In genomic region chr14:94115068-94115591, GRCh38 we compare ENCODE assay signal across 9 cellular contexts. TPM values are rescaled to one million over a fixed set of nuclear protein-coding genes. Genes with fewer than 3 reads are reported as not detected.
DNase-seq lines count a peak whose midpoint lies in the region; ATAC-seq and TF ChIP-seq lines count a peak whose summit lies in the region.
"Had no signal": no experiment of that assay in that cellular context is flagged by ENCODE, and none has a peak within 500 bp of the region (broad histone marks: within the 10 kb centered on the region; RNA-seq: fewer than 3 reads in every experiment).

No MANE protein-coding gene starts in this region.

- 88 to 90% methylated on average over 3 to 4 of the region's 4 CpGs for WGBS in endodermal cell (ENCODE audit: insufficient coverage in 1 of 2, insufficient read length in 1 of 2), 2 experiments

- H3K9ac ChIP-seq in endodermal cell (ENCODE audit: extremely low read depth, low read length, poor library complexity, severe bottlenecking), result no peak overlapping the region

- H3K36me3 ChIP-seq in endodermal cell (ENCODE audit: control insufficient read depth, insufficient read depth, low read length), result no peaks in the 10 kb centered on the region
- H3K36me3 ChIP-seq: ovary had no signal

- intact Hi-C loops in sciatic nerve (cut with DNase I), result no loop called here

- ATAC-seq in sciatic nerve, result peak; percentile 61
- ATAC-seq in GM21447 (IDR thresholded peaks at IDR 0.05; ENCODE audit: unreplicated experiment), result no peak
- ATAC-seq: K562, WTC11 had no signal

- H3K27ac Mint-ChIP-seq in endodermal cell, result no peak overlapping the region
- H3K27ac Mint-ChIP-seq: WTC11 had no signal

- H3K27ac ChIP-seq in endodermal cell (ENCODE audit: low read depth, low read length), result no peak overlapping the region

- no peak overlapping the region for H3K4me3 Mint-ChIP-seq in endodermal cell
- H3K4me3 Mint-ChIP-seq: WTC11 had no signal

- peak; percentile 42 for DNase-seq in M059J (ENCODE audit: low read depth)
- peak; percentile 13 for DNase-seq in endodermal cell
- DNase-seq in sciatic nerve (ENCODE audit: low spot score), result no peak
- no peak for DNase-seq in HuH-7 (ENCODE audit: low spot score)
- DNase-seq in NCI-H2107 treated with DMSO at 0.1 percent for 48 hours (lab: John Stamatoyannopoulos, UW; ENCODE audit: unreplicated experiment), result no peak

- peaks cover 8% of the 10 kb centered on the region for H3K27me3 Mint-ChIP-seq in endodermal cell (ENCODE audit: insufficient read depth)

- H3K4me3 ChIP-seq in endodermal cell (ENCODE audit: low read length), result no peak overlapping the region
- H3K4me3 ChIP-seq: K562, ovary had no signal

- H3K9me3 Mint-ChIP-seq in endodermal cell, result no peaks in the 10 kb centered on the region

- H3K36me3 Mint-ChIP-seq in endodermal cell (ENCODE audit: low read depth), result no peaks in the 10 kb centered on the region
- H3K36me3 Mint-ChIP-seq: WTC11 had no signal

- no peak for TF ChIP-seq CTCF in endodermal cell (conservative IDR thresholded peaks at IDR 0.05)

- no peaks in the 10 kb centered on the region for H3K9me3 ChIP-seq in endodermal cell (ENCODE audit: control insufficient read depth, low read length)
- H3K9me3 ChIP-seq: ovary had no signal

- H3K4me1 ChIP-seq in endodermal cell (ENCODE audit: control insufficient read depth, insufficient read depth, low read length), result no peaks in the 10 kb centered on the region

- H3K4me1 Mint-ChIP-seq in endodermal cell, result no peaks in the 10 kb centered on the region

- no peaks in the 10 kb centered on the region for H3K27me3 ChIP-seq in endodermal cell (ENCODE audit: control insufficient read depth, insufficient read depth, low read length, poor library complexity, severe bottlenecking)
- H3K27me3 ChIP-seq: ovary had no signal

RNA-seq across cellular contexts. Expression of gene IFI27, which starts 4.6 kb away (rescaled TPM):
- total RNA-seq in M059J (2014; rRNA removed; shearing (Covaris generic)), result 1,115 and 1,511 TPM in 2 replicates
- total RNA-seq in endodermal cell (1 to 10 TPM; 1.9 to 9.0 TPM), sciatic nerve (219 TPM)
- 4.2 TPM for polyA plus RNA-seq in endodermal cell (2013, experiment 1 of 2)
- polyA plus RNA-seq in endodermal cell (2013, experiment 2 of 2), result 2.6 TPM

RNA-seq across cellular contexts. Expression of gene IFI27L2, which starts 14.3 kb away (rescaled TPM):
- 76.5 and 135 TPM in 2 replicates for total RNA-seq in M059J (2014; rRNA removed; shearing (Covaris generic))
- total RNA-seq in endodermal cell (10 to 100 TPM; 36.0 to 43.7 TPM), sciatic nerve (85.4 TPM)
- 59.6 TPM for polyA plus RNA-seq in endodermal cell (2013, experiment 1 of 2)
- polyA plus RNA-seq in endodermal cell (2013, experiment 2 of 2), result 46.0 TPM

RNA-seq across cellular contexts. Expression of gene IFI27L1, which starts 34.0 kb away (rescaled TPM):
- 18.7 and 19.3 TPM in 2 replicates for total RNA-seq in M059J (2014; rRNA removed; shearing (Covaris generic))
- total RNA-seq in endodermal cell (10 to 100 TPM; 40.0 to 47.2 TPM), sciatic nerve (20.5 TPM)
- polyA plus RNA-seq in endodermal cell (2013, experiment 1 of 2), result 25.0 TPM
- 20.8 TPM for polyA plus RNA-seq in endodermal cell (2013, experiment 2 of 2)

RNA-seq across cellular contexts. Expression of gene DDX24, which starts 34.1 kb away (rescaled TPM):
- 98.8 and 137 TPM in 2 replicates for total RNA-seq in M059J (2014; rRNA removed; shearing (Covaris generic))
- 100 to 1,000 TPM; 131 to 137 TPM for total RNA-seq in endodermal cell
- polyA plus RNA-seq in endodermal cell (2013, experiment 1 of 2), result 151 TPM
- polyA plus RNA-seq in endodermal cell (2013, experiment 2 of 2), result 146 TPM
- total RNA-seq in sciatic nerve, result 181 TPM

RNA-seq across cellular contexts. Expression of gene PPP4R4, which starts 59.0 kb away (rescaled TPM):
- total RNA-seq in M059J (2014; rRNA removed; shearing (Covaris generic)), result 0.15 and 0.99 TPM in 2 replicates
- total RNA-seq in endodermal cell, result 1 to 10 TPM; 4.6 to 8.4 TPM
- polyA plus RNA-seq in endodermal cell (2013, experiment 1 of 2), result 5.2 TPM
- polyA plus RNA-seq in endodermal cell (2013, experiment 2 of 2), result 4.4 TPM
- 1.0 TPM for total RNA-seq in sciatic nerve

Comparison
In these comparisons a context has a peak if more than half of its experiments do, and no peak if none do; other contexts are left out.
1. DNase-seq: peak in M059J (single experiment) and endodermal cell (single experiment); none in sciatic nerve (single experiment), HuH-7 (single experiment) and NCI-H2107 treated with DMSO at 0.1 percent for 48 hours (single experiment).
2. RNA of gene IFI27, which starts 4.6 kb away (total RNA-seq): 1,115 to 1,511 TPM in M059J and 219 TPM in sciatic nerve (single experiment); 1.9 to 9.0 TPM in endodermal cell; every median in the first group is over 10 times any median in the second.